22 cellular contexts compared by ENCODE assay signal in the genomic region with DNA sequence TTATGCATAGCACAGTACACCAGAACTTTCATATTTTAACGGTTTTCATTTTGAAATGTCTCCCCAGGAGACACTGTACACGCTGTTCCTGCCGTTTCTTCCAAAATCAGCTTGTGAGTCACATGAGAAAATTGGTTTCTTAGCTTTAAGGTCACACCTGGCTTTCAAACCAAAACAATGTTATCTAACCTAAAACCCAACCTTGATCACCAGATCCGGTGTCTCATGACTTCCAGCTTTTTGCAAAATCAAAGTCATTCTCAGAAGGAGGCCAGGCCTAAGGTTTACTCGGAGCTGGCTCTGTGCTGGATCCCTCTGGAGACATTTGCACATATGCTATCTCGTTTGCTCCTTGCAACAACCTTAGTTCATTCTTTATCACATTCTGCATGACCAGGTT.
DNase-seq lines count a peak whose midpoint lies in the region; ATAC-seq and TF ChIP-seq lines count a peak whose summit lies in the region.
"Had no signal": no experiment of that assay in that cellular context is flagged by ENCODE, and none has a peak within 500 bp of the region (broad histone marks: within the 10 kb centered on the region; RNA-seq: fewer than 3 reads in every experiment).

No MANE protein-coding gene starts in this region.

- POLR2A ChIA-PET in GM10248 (lab: Yijun Ruan, JAX), result no interaction called here

- intact Hi-C loops in left ventricle myocardium superior (cut with micrococcal nuclease), result no loop called here
- intact Hi-C loops in left cardiac atrium (cut with DNase I), result no loop called here

- H4K20me1 ChIP-seq in neural cell (ENCODE audit: insufficient read depth), result no peaks in the 10 kb centered on the region

- CTCF ChIA-PET in GM10248 (lab: Yijun Ruan, JAX), result interaction anchor here (0.9 to 16.0 kb wide), 7 partner anchors 8 to 126 kb away, joined by 3 to 138 read pairs (median 4); no protein-coding TSS in a partner anchor

- no peaks in the 10 kb centered on the region for H3K27me3 ChIP-seq in neural cell (ENCODE audit: insufficient read depth, low read depth, low read length)
- H3K27me3 ChIP-seq: colonic mucosa, SJCRH30 had no signal

- H3F3A ChIP-seq in neural cell (ENCODE audit: insufficient read depth, low read length, poor library complexity, severe bottlenecking), result no peaks in the 10 kb centered on the region

- in situ Hi-C loops in GM13976 (cut with MboI; ENCODE audit: low sequenced_read_pairs, unreplicated experiment), result no loop called here

- H3K79me2 ChIP-seq in neural cell (replicated peaks; ENCODE audit: insufficient read depth, low read length), result no peaks in the 10 kb centered on the region

- H2AFZ ChIP-seq in neural cell (ENCODE audit: low read depth, low read length), result no peak overlapping the region

- TF ChIP-seq CTCF in choroid plexus epithelial cell (conservative IDR thresholded peaks at IDR 0.05; ENCODE audit: low read depth, low read length) (no peak), neural cell (IDR thresholded peaks at IDR 0.05; ENCODE audit: poor library complexity, severe bottlenecking) (no peak), GM13976 (IDR thresholded peaks at IDR 0.05; ENCODE audit: borderline replicate concordance, control extremely low read depth, extremely low read depth, insufficient read depth, missing control alignments) (no peak), GM10248 (IDR thresholded peaks at IDR 0.05; ENCODE audit: control extremely low read depth, extremely low read depth, low read depth, missing control alignments) (no peak)

- no peak for TF ChIP-seq EP300 in neural cell (conservative IDR thresholded peaks at IDR 0.05; ENCODE audit: poor library complexity, severe bottlenecking)

- H3K4me3 ChIP-seq in choroid plexus epithelial cell (ENCODE audit: low read depth, low read length) (no peak overlapping the region), neural cell (ENCODE audit: low read length) (peak overlapping the region; percentile 31)
- H3K4me3 ChIP-seq: colonic mucosa, SJCRH30 had no signal

- peak overlapping the region; percentile 24 for H3K27ac ChIP-seq in neural cell (ENCODE audit: low read length)
- H3K27ac ChIP-seq: colonic mucosa, SJCRH30 had no signal

- H3K9ac ChIP-seq in neural cell (ENCODE audit: low read length), result no peak overlapping the region

- DNase-seq in left ventricle myocardium superior, result no peak
- DNase-seq in left cardiac atrium, result no peak
- peak; percentile 94 for DNase-seq in choroid plexus epithelial cell (ENCODE audit: low read depth)
- DNase-seq in activated effector memory CD4-positive, alpha-beta T cell treated with Interleukin-2 at 50 U/mL for 16 hours, result no peak
- no peak for DNase-seq in GM13976 (ENCODE audit: low spot score)
- DNase-seq in GM10248 (ENCODE audit: extremely low spot score), result no peak
- DNase-seq in COR-L47 (lab: John Stamatoyannopoulos, UW), result no peak
- DNase-seq: activated CD8-positive, alpha-beta T cell treated with anti-CD3 and anti-CD28 coated beads, Interleukin-2, amount 10 ng/mL, durations not matched to agents 7 days and 5 days; activated T-cell treated with anti-CD3 and anti-CD28 coated beads, Interleukin-2, amount 50 U/mL, for 48 hours; CD8-positive, alpha-beta T cell; colonic mucosa; DMS79; GOT3; NCI-H1417 treated with DMSO at 0.1 percent for 48 hours; NCI-H748 treated with DMSO at 0.1 percent for 48 hours; nephron progenitor cell; OCI-M1; SJCRH30; stimulated activated CD4-positive, alpha-beta T cell treated with anti-CD3 and anti-CD28 coated beads, Interleukin-15, amount 100 ng/mL, for 24 hours; stimulated activated naive B cell treated with anti-CD40 and anti-IgM and Interleukin-4, amounts not matched to agents 10 μg/mL and 1 μg/mL and 100 μg/mL, for 72 hours; T-helper 2 cell had no signal

- ATAC-seq in left ventricle myocardium superior (peak; percentile 14), left cardiac atrium (no peak)
- ATAC-seq: activated CD8-positive, alpha-beta T cell treated with anti-CD3 and anti-CD28 coated beads, Interleukin-2, amount 10 ng/mL, durations not matched to agents 7 days and 5 days; CD8-positive, alpha-beta T cell; stimulated activated naive B cell treated with anti-CD40 and anti-IgM and Interleukin-4, amounts not matched to agents 10 μg/mL and 1 μg/mL and 100 μg/mL, for 72 hours had no signal

- no peaks in the 10 kb centered on the region for H3K9me2 ChIP-seq in neural cell (ENCODE audit: insufficient read depth, low read length)

- H3K36me3 ChIP-seq in neural cell (ENCODE audit: insufficient read depth, low read length), result no peaks in the 10 kb centered on the region
- H3K36me3 ChIP-seq: colonic mucosa, SJCRH30 had no signal

- no peaks in the 10 kb centered on the region for H3K9me3 ChIP-seq in neural cell (ENCODE audit: low read length)
- H3K9me3 ChIP-seq: colonic mucosa, SJCRH30 had no signal

- no peak for TF ChIP-seq RAD21 in neural cell (conservative IDR thresholded peaks at IDR 0.05)

- no peak overlapping the region for H3K4me2 ChIP-seq in neural cell (ENCODE audit: low read length)

TF ChIP-seq in neural cell, 6 proteins besides CTCF, POLR2A, EP300 and RAD21:
- TF ChIP-seq POLR2AphosphoS5 (IDR thresholded peaks at IDR 0.05) (no peak), MXI1 (conservative IDR thresholded peaks at IDR 0.05; ENCODE audit: poor library complexity, severe bottlenecking) (no peak), EZH2 (IDR thresholded peaks at IDR 0.05; ENCODE audit: borderline replicate concordance, insufficient read depth, low read length, poor library complexity, severe bottlenecking) (no peak), SMC3 (conservative IDR thresholded peaks at IDR 0.05; ENCODE audit: poor library complexity) (no peak), TAF1 (IDR thresholded peaks at IDR 0.05; ENCODE audit: low read depth) (no peak)
- TF ChIP-seq, protein P1, sequence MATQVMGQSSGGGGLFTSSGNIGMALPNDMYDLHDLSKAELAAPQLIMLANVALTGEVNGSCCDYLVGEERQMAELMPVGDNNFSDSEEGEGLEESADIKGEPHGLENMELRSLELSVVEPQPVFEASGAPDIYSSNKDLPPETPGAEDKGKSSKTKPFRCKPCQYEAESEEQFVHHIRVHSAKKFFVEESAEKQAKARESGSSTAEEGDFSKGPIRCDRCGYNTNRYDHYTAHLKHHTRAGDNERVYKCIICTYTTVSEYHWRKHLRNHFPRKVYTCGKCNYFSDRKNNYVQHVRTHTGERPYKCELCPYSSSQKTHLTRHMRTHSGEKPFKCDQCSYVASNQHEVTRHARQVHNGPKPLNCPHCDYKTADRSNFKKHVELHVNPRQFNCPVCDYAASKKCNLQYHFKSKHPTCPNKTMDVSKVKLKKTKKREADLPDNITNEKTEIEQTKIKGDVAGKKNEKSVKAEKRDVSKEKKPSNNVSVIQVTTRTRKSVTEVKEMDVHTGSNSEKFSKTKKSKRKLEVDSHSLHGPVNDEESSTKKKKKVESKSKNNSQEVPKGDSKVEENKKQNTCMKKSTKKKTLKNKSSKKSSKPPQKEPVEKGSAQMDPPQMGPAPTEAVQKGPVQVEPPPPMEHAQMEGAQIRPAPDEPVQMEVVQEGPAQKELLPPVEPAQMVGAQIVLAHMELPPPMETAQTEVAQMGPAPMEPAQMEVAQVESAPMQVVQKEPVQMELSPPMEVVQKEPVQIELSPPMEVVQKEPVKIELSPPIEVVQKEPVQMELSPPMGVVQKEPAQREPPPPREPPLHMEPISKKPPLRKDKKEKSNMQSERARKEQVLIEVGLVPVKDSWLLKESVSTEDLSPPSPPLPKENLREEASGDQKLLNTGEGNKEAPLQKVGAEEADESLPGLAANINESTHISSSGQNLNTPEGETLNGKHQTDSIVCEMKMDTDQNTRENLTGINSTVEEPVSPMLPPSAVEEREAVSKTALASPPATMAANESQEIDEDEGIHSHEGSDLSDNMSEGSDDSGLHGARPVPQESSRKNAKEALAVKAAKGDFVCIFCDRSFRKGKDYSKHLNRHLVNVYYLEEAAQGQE (IDR thresholded peaks at IDR 0.05; ENCODE audit: borderline replicate concordance), result no peak
